Comparison of ENCODE assay signal across 12 cellular contexts in genomic region chr17:69117855-69118758, GRCh38. TPM values are rescaled to one million over a fixed set of nuclear protein-coding genes. Genes with fewer than 3 reads are reported as not detected.
DNase-seq lines count a peak whose midpoint lies in the region; ATAC-seq and TF ChIP-seq lines count a peak whose summit lies in the region.
"Had no signal": no experiment of that assay in that cellular context is flagged by ENCODE, and none has a peak within 500 bp of the region (broad histone marks: within the 10 kb centered on the region; RNA-seq: fewer than 3 reads in every experiment).

No MANE protein-coding gene starts in this region.

- intact Hi-C loops in ascending aorta (cut with DNase I): no loop called here

- no peaks in the 10 kb centered on the region for H3K36me3 Mint-ChIP-seq in activated CD4-positive, alpha-beta memory T cell treated with anti-CD3 and anti-CD28 coated beads, Interleukin-2, amount 10 ng/mL, durations not matched to agents 7 days and 5 days (ENCODE audit: low read depth)

- TF ChIP-seq RAD21 in SK-N-SH (IDR thresholded peaks at IDR 0.05; ENCODE audit: low read length): no peak

- no peak overlapping the region for H3K4me2 ChIP-seq in SK-N-SH

- no peaks in the 10 kb centered on the region for H3K9me3 ChIP-seq in SK-N-SH
- no peaks in the 10 kb centered on the region for H3K9me3 ChIP-seq in ascending aorta

- H3F3A ChIP-seq in SK-N-SH (replicated peaks; ENCODE audit: insufficient read depth): no peaks in the 10 kb centered on the region

- no peaks in the 10 kb centered on the region; the same call in 1 of the 2 replicates for H3K27me3 ChIP-seq in SK-N-SH (ENCODE audit: insufficient read depth)
- no peaks in the 10 kb centered on the region for H3K27me3 ChIP-seq in ascending aorta

- no peaks in the 10 kb centered on the region for H3K79me2 ChIP-seq in SK-N-SH (ENCODE audit: insufficient read depth)

- DNase-seq in SK-N-SH: no peak
- DNase-seq in superior temporal gyrus (ENCODE audit: extremely low spot score): peak; percentile 23
- DNase-seq in ascending aorta (ENCODE audit: low spot score in 2 of 2): no peak
- DNase-seq in G401 (ENCODE audit: low spot score): no peak
- DNase-seq in activated CD4-positive, alpha-beta memory T cell treated with anti-CD3 and anti-CD28 coated beads, Interleukin-2, amount 10 ng/mL, durations not matched to agents 7 days and 5 days: no peak
- DNase-seq: ACHN; activated T-cell treated with anti-CD3 and anti-CD28 coated beads, Interleukin-2, amount 50 U/mL, for 24 hours; T-helper 17 cell had no signal

- CTCF ChIA-PET in SK-N-SH (lab: Yijun Ruan, JAX): no interaction called here
- CTCF ChIA-PET in activated CD4-positive, alpha-beta memory T cell treated with anti-CD3 and anti-CD28 coated beads, Interleukin-2, amount 10 ng/mL, durations not matched to agents 7 days and 5 days (lab: Charles Lee): no interaction called here

- H3K4me3 ChIP-seq in SK-N-SH (ENCODE audit: low read depth in 2 of 2, low read length in 1 of 2): no peak overlapping the region
- H3K4me3 ChIP-seq in ascending aorta: no peak overlapping the region

- TF ChIP-seq EP300 in SK-N-SH (IDR thresholded peaks at IDR 0.05; ENCODE audit: borderline replicate concordance in 1 of 2, low read depth in 1 of 2, low read length in 1 of 2): no peak

- H3K36me3 ChIP-seq in SK-N-SH (replicated peaks in 1 of 2; ENCODE audit: control insufficient read depth in 1 of 2, insufficient read depth in 2 of 2, low read length in 1 of 2): no peaks in the 10 kb centered on the region
- no peaks in the 10 kb centered on the region for H3K36me3 ChIP-seq in ascending aorta

- WGBS in SK-N-SH (ENCODE audit: low lambda C conversion rate): 0% methylated on average over 2 of the region's 2 CpGs

- TF ChIP-seq CTCF in SK-N-SH (IDR thresholded peaks at IDR 0.05): no peak
- no peak for TF ChIP-seq CTCF in ascending aorta (IDR thresholded peaks at IDR 0.05)

- H4K20me1 ChIP-seq in SK-N-SH (ENCODE audit: insufficient read depth): no peaks in the 10 kb centered on the region

- H3K27me3 Mint-ChIP-seq in activated CD4-positive, alpha-beta memory T cell treated with anti-CD3 and anti-CD28 coated beads, Interleukin-2, amount 10 ng/mL, durations not matched to agents 7 days and 5 days: no peaks in the 10 kb centered on the region
- H3K27me3 Mint-ChIP-seq: activated T-cell treated with anti-CD3 and anti-CD28 coated beads, Interleukin-2, amount 50 U/mL, for 24 hours had no signal

- no peak overlapping the region for H3K27ac Mint-ChIP-seq in activated CD4-positive, alpha-beta memory T cell treated with anti-CD3 and anti-CD28 coated beads, Interleukin-2, amount 10 ng/mL, durations not matched to agents 7 days and 5 days
- H3K27ac Mint-ChIP-seq: activated T-cell treated with anti-CD3 and anti-CD28 coated beads, Interleukin-2, amount 50 U/mL, for 24 hours; T-helper 17 cell had no signal

- ATAC-seq in SK-N-SH treated with all-trans-retinoic acid at 6 μM for 48 hours (no peak), HG02588 (IDR thresholded peaks at IDR 0.05; ENCODE audit: unreplicated experiment) (peak; percentile 42), HG03565 (IDR thresholded peaks at IDR 0.05; ENCODE audit: unreplicated experiment) (peak; percentile 34)
- ATAC-seq: T-helper 17 cell had no signal

- POLR2A ChIA-PET in SK-N-SH (lab: Yijun Ruan, JAX): no interaction called here
- POLR2A ChIA-PET in activated CD4-positive, alpha-beta memory T cell treated with anti-CD3 and anti-CD28 coated beads, Interleukin-2, amount 10 ng/mL, durations not matched to agents 7 days and 5 days (lab: Charles Lee): no interaction called here

- no peak overlapping the region for H3K4me3 Mint-ChIP-seq in activated CD4-positive, alpha-beta memory T cell treated with anti-CD3 and anti-CD28 coated beads, Interleukin-2, amount 10 ng/mL, durations not matched to agents 7 days and 5 days
- H3K4me3 Mint-ChIP-seq: activated T-cell treated with anti-CD3 and anti-CD28 coated beads, Interleukin-2, amount 50 U/mL, for 24 hours; central memory CD8-positive, alpha-beta T cell; T-helper 17 cell had no signal

- no peaks in the 10 kb centered on the region for H3K9me3 Mint-ChIP-seq in activated CD4-positive, alpha-beta memory T cell treated with anti-CD3 and anti-CD28 coated beads, Interleukin-2, amount 10 ng/mL, durations not matched to agents 7 days and 5 days
- H3K9me3 Mint-ChIP-seq: activated T-cell treated with anti-CD3 and anti-CD28 coated beads, Interleukin-2, amount 50 U/mL, for 24 hours; central memory CD8-positive, alpha-beta T cell had no signal

- no peaks in the 10 kb centered on the region; a peak in 1 of 4 replicates for H3K4me1 ChIP-seq in SK-N-SH (ENCODE audit: control insufficient read depth in 1 of 2, insufficient read depth in 2 of 2, low read depth in 1 of 2, low read length in 1 of 2)
- H3K4me1 ChIP-seq in ascending aorta: peaks cover 0 to 2% of the 10 kb centered on the region in 2 donors

- H3K27ac ChIP-seq in SK-N-SH (ENCODE audit: low read depth in 2 of 2, low read length in 1 of 2) (no peak overlapping the region), ascending aorta (no peak overlapping the region)

- no peaks in the 10 kb centered on the region for H3K4me1 Mint-ChIP-seq in activated CD4-positive, alpha-beta memory T cell treated with anti-CD3 and anti-CD28 coated beads, Interleukin-2, amount 10 ng/mL, durations not matched to agents 7 days and 5 days
- H3K4me1 Mint-ChIP-seq: central memory CD8-positive, alpha-beta T cell; T-helper 17 cell had no signal

- no peaks in the 10 kb centered on the region for H3K9me2 ChIP-seq in SK-N-SH

- H3K9ac ChIP-seq in SK-N-SH: no peak overlapping the region

- 0 out of 2 replicates have a peak overlapping the region, but pooled peaks have one; percentile 11 for H2AFZ ChIP-seq in SK-N-SH (ENCODE audit: low read depth)

- in situ Hi-C loops in G401 (cut with HindIII; ENCODE audit: low sequenced_read_pairs): no loop called here

TF ChIP-seq in SK-N-SH, 30 proteins besides CTCF, POLR2A, EP300 and RAD21 (continues in another document):
- TF ChIP-seq MXI1 (IDR thresholded peaks at IDR 0.05; ENCODE audit: low read depth, low read length) (no peak), RXRA (IDR thresholded peaks at IDR 0.05; ENCODE audit: borderline replicate concordance, low read depth) (no peak), POLR2AphosphoS5 (IDR thresholded peaks at IDR 0.05; ENCODE audit: low read depth, low read length) (no peak), SIN3A (IDR thresholded peaks at IDR 0.05; ENCODE audit: borderline replicate concordance, low read depth, low read length) (no peak), ZBTB33 (IDR thresholded peaks at IDR 0.05; ENCODE audit: borderline replicate concordance, low read depth) (no peak), RCOR1 (IDR thresholded peaks at IDR 0.05; ENCODE audit: low read length) (no peak)

TF ChIP-seq in SK-N-SH treated with all-trans-retinoic acid at 6 μM for 48 hours, 23 proteins besides CTCF, POLR2A, EP300 and RAD21 (continues in another document):
- TF ChIP-seq, protein P1, sequence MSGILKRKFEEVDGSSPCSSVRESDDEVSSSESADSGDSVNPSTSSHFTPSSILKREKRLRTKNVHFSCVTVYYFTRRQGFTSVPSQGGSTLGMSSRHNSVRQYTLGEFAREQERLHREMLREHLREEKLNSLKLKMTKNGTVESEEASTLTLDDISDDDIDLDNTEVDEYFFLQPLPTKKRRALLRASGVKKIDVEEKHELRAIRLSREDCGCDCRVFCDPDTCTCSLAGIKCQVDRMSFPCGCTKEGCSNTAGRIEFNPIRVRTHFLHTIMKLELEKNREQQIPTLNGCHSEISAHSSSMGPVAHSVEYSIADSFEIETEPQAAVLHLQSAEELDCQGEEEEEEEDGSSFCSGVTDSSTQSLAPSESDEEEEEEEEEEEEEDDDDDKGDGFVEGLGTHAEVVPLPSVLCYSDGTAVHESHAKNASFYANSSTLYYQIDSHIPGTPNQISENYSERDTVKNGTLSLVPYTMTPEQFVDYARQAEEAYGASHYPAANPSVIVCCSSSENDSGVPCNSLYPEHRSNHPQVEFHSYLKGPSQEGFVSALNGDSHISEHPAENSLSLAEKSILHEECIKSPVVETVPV (CRISPR knock-in tag; IDR thresholded peaks at IDR 0.05): no peak
- TF ChIP-seq ZNF565 (CRISPR knock-in tag; conservative IDR thresholded peaks at IDR 0.05; ENCODE audit: low read depth) (no peak), ZNF8 (CRISPR knock-in tag; IDR thresholded peaks at IDR 0.05) (no peak)
- TF ChIP-seq, protein P2, sequence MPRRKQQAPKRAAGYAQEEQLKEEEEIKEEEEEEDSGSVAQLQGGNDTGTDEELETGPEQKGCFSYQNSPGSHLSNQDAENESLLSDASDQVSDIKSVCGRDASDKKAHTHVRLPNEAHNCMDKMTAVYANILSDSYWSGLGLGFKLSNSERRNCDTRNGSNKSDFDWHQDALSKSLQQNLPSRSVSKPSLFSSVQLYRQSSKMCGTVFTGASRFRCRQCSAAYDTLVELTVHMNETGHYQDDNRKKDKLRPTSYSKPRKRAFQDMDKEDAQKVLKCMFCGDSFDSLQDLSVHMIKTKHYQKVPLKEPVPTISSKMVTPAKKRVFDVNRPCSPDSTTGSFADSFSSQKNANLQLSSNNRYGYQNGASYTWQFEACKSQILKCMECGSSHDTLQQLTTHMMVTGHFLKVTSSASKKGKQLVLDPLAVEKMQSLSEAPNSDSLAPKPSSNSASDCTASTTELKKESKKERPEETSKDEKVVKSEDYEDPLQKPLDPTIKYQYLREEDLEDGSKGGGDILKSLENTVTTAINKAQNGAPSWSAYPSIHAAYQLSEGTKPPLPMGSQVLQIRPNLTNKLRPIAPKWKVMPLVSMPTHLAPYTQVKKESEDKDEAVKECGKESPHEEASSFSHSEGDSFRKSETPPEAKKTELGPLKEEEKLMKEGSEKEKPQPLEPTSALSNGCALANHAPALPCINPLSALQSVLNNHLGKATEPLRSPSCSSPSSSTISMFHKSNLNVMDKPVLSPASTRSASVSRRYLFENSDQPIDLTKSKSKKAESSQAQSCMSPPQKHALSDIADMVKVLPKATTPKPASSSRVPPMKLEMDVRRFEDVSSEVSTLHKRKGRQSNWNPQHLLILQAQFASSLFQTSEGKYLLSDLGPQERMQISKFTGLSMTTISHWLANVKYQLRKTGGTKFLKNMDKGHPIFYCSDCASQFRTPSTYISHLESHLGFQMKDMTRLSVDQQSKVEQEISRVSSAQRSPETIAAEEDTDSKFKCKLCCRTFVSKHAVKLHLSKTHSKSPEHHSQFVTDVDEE (CRISPR knock-in tag; IDR thresholded peaks at IDR 0.05): no peak

RNA-seq across cellular contexts. Expression of gene ABCA6, which starts 23.6 kb away (rescaled TPM):
- 0.15 and 0.23 TPM in 2 replicates for polyA plus RNA-seq in SK-N-SH (2012; rRNA removed)
- 0.09 and 0.21 TPM in 2 replicates for polyA plus RNA-seq in SK-N-SH (2012; cell fraction: cytosol; rRNA removed)
- 0.14 and 0.37 TPM in 2 replicates for polyA plus RNA-seq in SK-N-SH (2012; cell fraction: nucleus; rRNA removed)
- total RNA-seq in ascending aorta: 37.4 TPM
- 0.03 and 0.37 TPM in 2 replicates for total RNA-seq in G401 (2014; rRNA removed; shearing (Covaris generic))
- under 1 TPM; 0.13 to 0.30 TPM for total RNA-seq in activated CD4-positive, alpha-beta memory T cell treated with anti-CD3 and anti-CD28 coated beads, Interleukin-2, amount 10 ng/mL, durations not matched to agents 7 days and 5 days

RNA-seq across cellular contexts. Expression of gene ABCA9, which starts 57.4 kb away (rescaled TPM):
- 0.07 and 0.15 TPM in 2 replicates for polyA plus RNA-seq in SK-N-SH (2012; rRNA removed)
- 0.03 and 0.04 TPM in 2 replicates for polyA plus RNA-seq in SK-N-SH (2012; cell fraction: cytosol; rRNA removed)
- 0.12 and 0.15 TPM in 2 replicates for polyA plus RNA-seq in SK-N-SH (2012; cell fraction: nucleus; rRNA removed)
- 10.9 TPM for total RNA-seq in ascending aorta
- not detected in 2 replicates for total RNA-seq in G401 (2014; rRNA removed; shearing (Covaris generic))
- total RNA-seq in activated CD4-positive, alpha-beta memory T cell treated with anti-CD3 and anti-CD28 coated beads, Interleukin-2, amount 10 ng/mL, durations not matched to agents 7 days and 5 days: under 1 TPM in 1 of 2 experiments, not detected in 1; 0.05 TPM

Comparison
In these comparisons a context has a peak if more than half of its experiments do, and no peak if none do; other contexts are left out.
1. RNA of gene ABCA6, which starts 23.6 kb away (total RNA-seq): 37.4 TPM in ascending aorta (single experiment); 0.13 to 0.30 TPM in activated CD4-positive, alpha-beta memory T cell treated with anti-CD3 and anti-CD28 coated beads, Interleukin-2, amount 10 ng/mL, durations not matched to agents 7 days and 5 days and 0.03 to 0.37 TPM in G401; every median in the first group is over 10 times any median in the second.
2. RNA of gene ABCA9, which starts 57.4 kb away (total RNA-seq): 10.9 TPM in ascending aorta (single experiment); 0.05 TPM in activated CD4-positive, alpha-beta memory T cell treated with anti-CD3 and anti-CD28 coated beads, Interleukin-2, amount 10 ng/mL, durations not matched to agents 7 days and 5 days and not detected in G401; every median in the first group is over 10 times any median in the second.